In the genomic region with DNA sequence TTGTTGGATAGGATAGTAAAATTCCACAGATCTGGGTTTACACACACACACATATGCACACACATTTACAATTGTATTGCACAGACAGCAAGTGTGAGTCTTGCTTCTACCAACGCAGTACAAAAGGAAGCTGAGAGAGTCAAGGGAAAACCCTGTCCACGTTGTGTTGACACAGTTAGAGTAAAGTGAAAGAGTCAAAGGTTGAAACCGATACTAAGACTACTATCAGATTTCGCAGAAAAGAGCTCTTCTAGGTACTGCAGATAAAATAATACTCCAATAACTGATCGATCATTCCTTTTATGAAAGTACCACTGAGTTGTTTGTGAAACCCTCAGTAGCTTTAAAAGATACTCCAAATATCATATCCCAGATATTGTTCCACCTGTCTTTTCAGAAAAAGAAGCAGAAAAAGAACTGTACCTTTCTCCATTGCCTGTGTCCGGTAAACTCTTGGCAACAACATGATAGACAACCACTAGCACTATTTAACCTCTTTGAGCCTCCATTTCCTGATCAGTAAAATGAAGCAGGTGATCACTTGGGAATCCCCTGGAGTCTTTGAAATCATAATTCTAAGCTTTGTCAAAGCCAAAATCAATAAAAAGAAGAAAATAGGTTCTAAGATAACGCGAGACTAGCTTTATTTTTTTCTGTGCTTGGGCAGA, we compare ENCODE assay signal across 8 cellular contexts.
A peak's percentile ranks its signal among the peaks of the same experiment; 100 is the strongest.
DNase-seq lines count a peak whose midpoint lies in the region; ATAC-seq and TF ChIP-seq lines count a peak whose summit lies in the region.

No MANE protein-coding gene starts in this region.

- peak overlapping the region; percentile 50 for H3K4me3 Mint-ChIP-seq in activated B cell treated with CpG ODN at 0.5 μM for 24 hours

- H3K9me3 Mint-ChIP-seq in activated B cell treated with CpG ODN at 0.5 μM for 24 hours: peaks cover 5% of the 10 kb centered on the region

- peak; percentile 99 for ATAC-seq in HG02885 (IDR thresholded peaks at IDR 0.05; ENCODE audit: poor library complexity, unreplicated experiment)
- peak; percentile 84 for ATAC-seq in activated B cell treated with CpG ODN at 0.5 μM for 24 hours (ENCODE audit: low read depth)
- ATAC-seq in right cardiac atrium: no peak

- peak; percentile 52 for DNase-seq in stimulated activated CD4-positive, alpha-beta T cell treated with anti-CD3 and anti-CD28 coated beads, Interleukin-4, amount 100 ng/mL, for 24 hours
- DNase-seq in stimulated activated CD4-positive, alpha-beta T cell treated with anti-CD3 and anti-CD28 coated beads, Interleukin-12 subunit alpha, Interleukin-12 subunit beta, amount 100 ng/mL, for 4 hours: no peak
- no peak for DNase-seq in activated B cell treated with CpG ODN at 0.5 μM for 24 hours
- no peak for DNase-seq in right cardiac atrium
- DNase-seq in prostate gland (ENCODE audit: low spot score): no peak
- no peak for DNase-seq in suprapubic skin (ENCODE audit: low spot score in 2 of 2)
- DNase-seq in cerebellar cortex (ENCODE audit: low spot score): no peak

- H3K36me3 Mint-ChIP-seq in activated B cell treated with CpG ODN at 0.5 μM for 24 hours (ENCODE audit: low read depth): no peaks in the 10 kb centered on the region

- H3K36me3 ChIP-seq in prostate gland (no peaks in the 10 kb centered on the region), suprapubic skin (no peaks in the 10 kb centered on the region)

- TF ChIP-seq POLR2A in prostate gland (IDR thresholded peaks at IDR 0.05): no peak
- TF ChIP-seq POLR2A in suprapubic skin (IDR thresholded peaks at IDR 0.05): no peak

- WGBS in right cardiac atrium: 82% methylated on average over 8 of the region's 8 CpGs
- WGBS in prostate gland: 70% methylated on average over 8 of the region's 8 CpGs
- 83% methylated on average over 8 of the region's 8 CpGs for WGBS in suprapubic skin

- peak overlapping the region; percentile 73 for H3K27ac Mint-ChIP-seq in activated B cell treated with CpG ODN at 0.5 μM for 24 hours

- TF ChIP-seq CTCF in activated B cell treated with CpG ODN at 0.5 μM for 24 hours (IDR thresholded peaks at IDR 0.05): no peak
- no peak for TF ChIP-seq CTCF in prostate gland (IDR thresholded peaks at IDR 0.05)
- no peak for TF ChIP-seq CTCF in suprapubic skin (IDR thresholded peaks at IDR 0.05)

- no peak overlapping the region for H3K4me3 ChIP-seq in right cardiac atrium (ENCODE audit: low read length)
- H3K4me3 ChIP-seq in prostate gland: no peak overlapping the region
- H3K4me3 ChIP-seq in suprapubic skin: no peak overlapping the region

- intact Hi-C loops in activated B cell treated with CpG ODN at 0.5 μM for 24 hours (cut with micrococcal nuclease) (loop anchor here (1.0 to 2.0 kb wide), 2 partner anchors 11 to 23 kb away; no protein-coding TSS in a partner anchor), right cardiac atrium (cut with DNase I) (no loop called here), prostate gland (cut with DNase I) (no loop called here)

- H3K27me3 Mint-ChIP-seq in activated B cell treated with CpG ODN at 0.5 μM for 24 hours: no peaks in the 10 kb centered on the region

- H3K27ac ChIP-seq in right cardiac atrium (ENCODE audit: low read length) (no peak overlapping the region), prostate gland (no peak overlapping the region), suprapubic skin (no peak overlapping the region)

- POLR2A ChIA-PET in activated B cell treated with CpG ODN at 0.5 μM for 24 hours (lab: Charles Lee): interaction anchor here (0.6 to 2.3 kb wide), 5 partner anchors 9 to 52 kb away, joined by 4 to 16 read pairs (median 5); no protein-coding TSS in a partner anchor

- no peaks in the 10 kb centered on the region for H3K4me1 ChIP-seq in right cardiac atrium (ENCODE audit: control insufficient read depth, insufficient read depth, low read length)
- no peaks in the 10 kb centered on the region for H3K4me1 ChIP-seq in prostate gland (replicated peaks)
- H3K4me1 ChIP-seq in suprapubic skin: no peaks in the 10 kb centered on the region

- TF ChIP-seq EP300 in suprapubic skin (IDR thresholded peaks at IDR 0.05): no peak

- CTCF ChIA-PET in activated B cell treated with CpG ODN at 0.5 μM for 24 hours (lab: Charles Lee): interaction anchor here (0.8 to 1.0 kb wide), 2 partner anchors 126 to 976 kb away, joined by 3 read pairs; no protein-coding TSS in a partner anchor

- H3K27me3 ChIP-seq in right cardiac atrium (ENCODE audit: control insufficient read depth, insufficient read depth): no peaks in the 10 kb centered on the region
- H3K27me3 ChIP-seq in prostate gland (replicated peaks; ENCODE audit: insufficient read depth): no peaks in the 10 kb centered on the region
- H3K27me3 ChIP-seq in suprapubic skin: no peaks in the 10 kb centered on the region

- H3K4me1 Mint-ChIP-seq in activated B cell treated with CpG ODN at 0.5 μM for 24 hours: peaks cover 19% of the 10 kb centered on the region

- H3K9me3 ChIP-seq in right cardiac atrium (ENCODE audit: control insufficient read depth, low read length) (no peaks in the 10 kb centered on the region), prostate gland (no peaks in the 10 kb centered on the region), suprapubic skin (no peaks in the 10 kb centered on the region)

Comparison
In these comparisons a context has a peak if more than half of its experiments do, and no peak if none do; other contexts are left out.
1. ATAC-seq: peak in HG02885 (single experiment) and activated B cell treated with CpG ODN at 0.5 μM for 24 hours (single experiment); none in right cardiac atrium (0 of 2).